Comparison of ENCODE assay signal across 8 cellular contexts in the genomic region with DNA sequence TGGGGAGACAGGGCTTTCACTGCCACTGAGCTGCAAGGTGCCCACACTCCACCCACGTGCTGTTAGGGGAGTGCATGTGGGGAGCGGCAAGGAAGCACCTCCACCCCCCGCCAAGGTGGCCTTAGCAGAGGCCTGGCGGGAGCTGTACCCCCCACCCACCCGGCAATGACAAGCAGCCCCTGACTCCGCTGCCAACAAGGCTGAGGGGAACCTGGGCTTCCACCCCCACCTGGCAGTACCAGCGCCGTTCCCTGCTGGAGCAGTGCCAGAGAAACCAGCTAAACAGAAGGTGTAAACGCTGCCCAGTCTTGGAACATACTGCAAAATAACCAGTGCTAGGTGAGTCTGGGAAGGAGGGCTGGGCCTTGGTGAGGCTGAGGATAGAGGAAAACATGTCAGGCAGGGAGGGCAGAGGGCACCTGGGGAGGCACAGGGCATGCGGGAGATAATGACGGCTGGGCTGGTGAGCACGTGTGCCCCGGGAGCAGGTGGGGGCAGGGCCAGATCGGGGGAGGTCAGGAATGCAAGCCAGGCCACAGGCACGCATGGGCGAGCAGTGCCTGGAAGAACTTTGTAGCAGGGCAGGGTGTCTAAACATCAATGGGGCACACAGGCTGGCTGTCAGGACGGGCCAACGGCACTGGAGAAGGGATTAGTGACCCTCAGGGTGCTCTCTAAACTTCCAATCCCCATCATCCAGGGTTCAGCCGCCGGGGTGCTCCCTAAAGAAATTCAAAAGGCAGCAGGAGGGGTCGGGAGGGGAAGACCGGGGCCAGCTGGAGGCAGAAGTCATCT. TPM values are rescaled to one million over a fixed set of nuclear protein-coding genes. Genes with fewer than 3 reads are reported as not detected.
DNase-seq lines count a peak whose midpoint lies in the region; ATAC-seq and TF ChIP-seq lines count a peak whose summit lies in the region.
"Had no signal": no experiment of that assay in that cellular context is flagged by ENCODE, and none has a peak within 500 bp of the region (broad histone marks: within the 10 kb centered on the region; RNA-seq: fewer than 3 reads in every experiment).

No MANE protein-coding gene starts in this region.

- H3K9me3 Mint-ChIP-seq in HFFc6 (no peaks in the 10 kb centered on the region), T-cell (no peaks in the 10 kb centered on the region)
- H3K9me3 Mint-ChIP-seq in stimulated activated effector memory CD8-positive, alpha-beta T cell treated with anti-CD3 and anti-CD28 coated beads, Interleukin-12 subunit alpha, Interleukin-12 subunit beta, amount 100 ng/mL, for 72 hours = no peaks in the 10 kb centered on the region

- no peak overlapping the region for H2AFZ ChIP-seq in hepatocyte

- H3K4me3 Mint-ChIP-seq in HFFc6 (no peak overlapping the region), T-cell (peak overlapping the region; percentile 43 to 67 (median 47))
- peak overlapping the region; percentile 76 for H3K4me3 Mint-ChIP-seq in stimulated activated effector memory CD8-positive, alpha-beta T cell treated with anti-CD3 and anti-CD28 coated beads, Interleukin-12 subunit alpha, Interleukin-12 subunit beta, amount 100 ng/mL, for 72 hours

- no peaks in the 10 kb centered on the region for H3K27me3 ChIP-seq in hepatocyte

- H3K4me3 ChIP-seq in hepatocyte = no peak overlapping the region

- peak overlapping the region; percentile 54 for H3K4me2 ChIP-seq in hepatocyte

- H3K4me1 Mint-ChIP-seq in HFFc6 (ENCODE audit: low read depth) = peaks cover 37% of the 10 kb centered on the region
- peaks cover 54 to 82% (median 75%) of the 10 kb centered on the region in 3 donors for H3K4me1 Mint-ChIP-seq in T-cell
- peaks cover 70% of the 10 kb centered on the region for H3K4me1 Mint-ChIP-seq in stimulated activated effector memory CD8-positive, alpha-beta T cell treated with anti-CD3 and anti-CD28 coated beads, Interleukin-12 subunit alpha, Interleukin-12 subunit beta, amount 100 ng/mL, for 72 hours

- DNase-seq in HFFc6 (no peak), T-cell (no peak), hepatocyte (ENCODE audit: low spot score) (peak; percentile 65), NCI-H1436 treated with DMSO at 0.1 percent for 48 hours (lab: John Stamatoyannopoulos, UW) (no peak)
- DNase-seq in stimulated activated effector memory CD8-positive, alpha-beta T cell treated with anti-CD3 and anti-CD28 coated beads, Interleukin-12 subunit alpha, Interleukin-12 subunit beta, amount 100 ng/mL, for 72 hours (ENCODE audit: low spot score in 2 of 2) = no peak
- DNase-seq: NCI-H446 treated with DMSO at 0.1 percent for 48 hours had no signal

- H3K27me3 Mint-ChIP-seq in HFFc6 (ENCODE audit: insufficient read depth) = no peaks in the 10 kb centered on the region
- no peaks in the 10 kb centered on the region for H3K27me3 Mint-ChIP-seq in T-cell

- H3K27ac ChIP-seq in hepatocyte = peak overlapping the region; percentile 48

- ATAC-seq in T-cell (replicated peaks in 1 of 4) (no peak), GM19397 (IDR thresholded peaks at IDR 0.05; ENCODE audit: unreplicated experiment) (no peak), GM21723 (IDR thresholded peaks at IDR 0.05; ENCODE audit: unreplicated experiment) (no peak)
- ATAC-seq in stimulated activated effector memory CD8-positive, alpha-beta T cell treated with anti-CD3 and anti-CD28 coated beads, Interleukin-12 subunit alpha, Interleukin-12 subunit beta, amount 100 ng/mL, for 72 hours = peak; percentile 47

- peaks cover 95% of the 10 kb centered on the region for H3K79me2 ChIP-seq in hepatocyte

- peaks cover 59% of the 10 kb centered on the region for H3K4me1 ChIP-seq in hepatocyte (ENCODE audit: insufficient read depth)

- POLR2A ChIA-PET in T-cell (lab: Charles Lee) = no interaction called here

- WGBS in hepatocyte (ENCODE audit: low lambda C conversion rate, missing lambda C conversion rate) = 74% methylated on average over 17 of the region's 22 CpGs

- H3K9me3 ChIP-seq in hepatocyte (ENCODE audit: low read depth) = no peaks in the 10 kb centered on the region

- H3K27ac Mint-ChIP-seq in HFFc6 = peak overlapping the region; percentile 47
- peak overlapping the region; percentile 84 to 85 for H3K27ac Mint-ChIP-seq in T-cell
- peak overlapping the region; percentile 94 for H3K27ac Mint-ChIP-seq in stimulated activated effector memory CD8-positive, alpha-beta T cell treated with anti-CD3 and anti-CD28 coated beads, Interleukin-12 subunit alpha, Interleukin-12 subunit beta, amount 100 ng/mL, for 72 hours

- H3K36me3 ChIP-seq in hepatocyte (replicated peaks; ENCODE audit: insufficient read depth, low read depth) = no peaks in the 10 kb centered on the region

- TF ChIP-seq CTCF in HFFc6 (IDR thresholded peaks at IDR 0.05) = no peak
- TF ChIP-seq CTCF in hepatocyte (IDR thresholded peaks at IDR 0.05; ENCODE audit: poor library complexity) = no peak

- no peaks in the 10 kb centered on the region for H3K9me2 ChIP-seq in hepatocyte (replicated peaks; ENCODE audit: insufficient read depth)

- no peaks in the 10 kb centered on the region for H3K36me3 Mint-ChIP-seq in HFFc6 (ENCODE audit: low read depth)
- peaks cover 31% of the 10 kb centered on the region for H3K36me3 Mint-ChIP-seq in T-cell
- H3K36me3 Mint-ChIP-seq in stimulated activated effector memory CD8-positive, alpha-beta T cell treated with anti-CD3 and anti-CD28 coated beads, Interleukin-12 subunit alpha, Interleukin-12 subunit beta, amount 100 ng/mL, for 72 hours = peaks cover 84% of the 10 kb centered on the region

- peaks cover 90% of the 10 kb centered on the region for H4K20me1 ChIP-seq in hepatocyte (ENCODE audit: insufficient read depth, poor library complexity, severe bottlenecking)

- CTCF ChIA-PET in T-cell (lab: Charles Lee) = interaction anchor here in 1 of 2 donors (0.6 kb wide), 1 partner anchor 9 kb away, joined by 3 read pairs; no protein-coding TSS in a partner anchor

RNA-seq across cellular contexts. Expression of a gene that starts 6.6 kb away (rescaled TPM):
- 10 to 100 TPM; 49.1 to 54.8 (median 52.0) TPM for total RNA-seq in HFFc6 (2021; fragmentation: NEBNext Ultra II Directional; extraction: Animal tissue kit (Norgen Biotek cat#: 25700))
- total RNA-seq in T-cell (100 to 1,000 TPM in 3 of 5 donors, 10 to 100 TPM in 2; 77.4 to 155 (median 125) TPM), hepatocyte (48.0 and 59.0 TPM in 2 replicates)
- polyA plus RNA-seq in hepatocyte = 33.1 and 38.6 TPM in 2 replicates

RNA-seq across cellular contexts. Expression of a gene that starts 31.0 kb away (rescaled TPM):
- total RNA-seq in HFFc6 (2021; fragmentation: NEBNext Ultra II Directional; extraction: Animal tissue kit (Norgen Biotek cat#: 25700)) = 10 to 100 TPM; 20.4 to 24.1 (median 22.2) TPM
- 10 to 100 TPM; 38.3 to 67.8 (median 57.7) TPM for total RNA-seq in T-cell
- 10.3 and 15.3 TPM in 2 replicates for total RNA-seq in hepatocyte
- polyA plus RNA-seq in hepatocyte = 19.8 and 21.7 TPM in 2 replicates
